ENCODE assay signal across 8 cellular contexts in genomic region chr2:215728504-215729065, GRCh38.
A peak's percentile ranks its signal among the peaks of the same experiment; 100 is the strongest.
DNase-seq lines count a peak whose midpoint lies in the region; ATAC-seq and TF ChIP-seq lines count a peak whose summit lies in the region.

No MANE protein-coding gene starts in this region.

- H3K9me3 ChIP-seq in suprapubic skin = no peaks in the 10 kb centered on the region
- H3K9me3 ChIP-seq in effector memory CD4-positive, alpha-beta T cell (ENCODE audit: control insufficient read depth, low read length) = no peaks in the 10 kb centered on the region

- no peaks in the 10 kb centered on the region for H3K36me3 ChIP-seq in suprapubic skin
- H3K36me3 ChIP-seq in effector memory CD4-positive, alpha-beta T cell (ENCODE audit: control insufficient read depth, insufficient read depth, low read length) = no peaks in the 10 kb centered on the region

- H3K27me3 ChIP-seq in suprapubic skin = no peaks in the 10 kb centered on the region
- H3K27me3 ChIP-seq in effector memory CD4-positive, alpha-beta T cell (replicated peaks; ENCODE audit: control insufficient read depth, insufficient read depth, low read length, poor library complexity, severe bottlenecking) = no peaks in the 10 kb centered on the region

- peaks cover 63% of the 10 kb centered on the region for H3K4me1 Mint-ChIP-seq in chondrocyte (ENCODE audit: low read depth)

- 26% methylated on average over 2 of the region's 2 CpGs for WGBS in suprapubic skin

- DNase-seq in AG08395 (ENCODE audit: low spot score) (peak; percentile 83), chondrocyte (ENCODE audit: low spot score) (no peak), suprapubic skin (ENCODE audit: low spot score in 2 of 2) (no peak), amygdala (lab: John Stamatoyannopoulos, UW) (no peak), 8988T (no peak)
- no peak for DNase-seq in effector memory CD4-positive, alpha-beta T cell

- TF ChIP-seq POLR2A in suprapubic skin (IDR thresholded peaks at IDR 0.05) = no peak

- peaks cover 16% of the 10 kb centered on the region for H3K4me1 ChIP-seq in suprapubic skin
- no peaks in the 10 kb centered on the region for H3K4me1 ChIP-seq in effector memory CD4-positive, alpha-beta T cell (ENCODE audit: control insufficient read depth, insufficient read depth, low read length, poor library complexity, severe bottlenecking)

- TF ChIP-seq EP300 in suprapubic skin (IDR thresholded peaks at IDR 0.05) = no peak

- H3K27me3 Mint-ChIP-seq in chondrocyte (ENCODE audit: low read depth) = no peaks in the 10 kb centered on the region

- peak overlapping the region; percentile 7 for H3K27ac ChIP-seq in suprapubic skin
- no peak overlapping the region for H3K27ac ChIP-seq in effector memory CD4-positive, alpha-beta T cell (ENCODE audit: insufficient read depth, low read length, poor library complexity, severe bottlenecking)

- TF ChIP-seq CTCF in chondrocyte (IDR thresholded peaks at IDR 0.05) = no peak
- TF ChIP-seq CTCF in suprapubic skin (IDR thresholded peaks at IDR 0.05) = no peak

- peak overlapping the region; percentile 45 for H3K27ac Mint-ChIP-seq in chondrocyte (ENCODE audit: unreplicated experiment)

- H3K36me3 Mint-ChIP-seq in chondrocyte (ENCODE audit: low read depth) = peaks cover 10% of the 10 kb centered on the region

- ATAC-seq in GM19395 (IDR thresholded peaks at IDR 0.05; ENCODE audit: unreplicated experiment) (peak; percentile 82), HG03571 (IDR thresholded peaks at IDR 0.05; ENCODE audit: unreplicated experiment) (peak; percentile 75)

- H3K4me3 ChIP-seq in suprapubic skin = no peak overlapping the region
- H3K4me3 ChIP-seq in effector memory CD4-positive, alpha-beta T cell (ENCODE audit: insufficient read depth, low read depth, low read length, poor library complexity, severe bottlenecking) = no peak overlapping the region

- H3K9me3 Mint-ChIP-seq in chondrocyte (ENCODE audit: low read depth) = peaks cover 21% of the 10 kb centered on the region

- H3K4me3 Mint-ChIP-seq in chondrocyte (ENCODE audit: unreplicated experiment) = no peak overlapping the region
